Comparison of ENCODE assay signal across 1 cellular context in genomic region chr14:95157195-95157986, GRCh38.
TF ChIP-seq lines count a peak whose summit lies in the region.

DICER1 (minus strand) TSS chr14:95157529; CDS start chr14:95133458, 24,071 bp downstream.

TF ChIP-seq in SK-N-SH, 30 proteins besides CTCF, POLR2A, EP300 and RAD21 (continued from another document):
- TF ChIP-seq NFIC (IDR thresholded peaks at IDR 0.05; ENCODE audit: borderline replicate concordance) (peak; percentile 54; the same call in 1 of the 2 replicates), REST (IDR thresholded peaks at IDR 0.05; ENCODE audit: low read depth, low read length) (peak; percentile 50; the same call in 1 of the 2 replicates), SIN3A (IDR thresholded peaks at IDR 0.05; ENCODE audit: borderline replicate concordance, low read depth, low read length) (no peak), JUND (IDR thresholded peaks at IDR 0.05) (no peak), POLR2AphosphoS5 (IDR thresholded peaks at IDR 0.05; ENCODE audit: low read depth, low read length) (peak; percentile 80), YY1 (IDR thresholded peaks at IDR 0.05; ENCODE audit: low read depth) (peak; percentile 21; the same call in 1 of the 2 replicates), CHD2 (IDR thresholded peaks at IDR 0.05; ENCODE audit: low read length, partially characterized antibody) (no peak), MEF2A (IDR thresholded peaks at IDR 0.05; ENCODE audit: borderline replicate concordance, low read depth) (no peak), FOXM1 (IDR thresholded peaks at IDR 0.05; ENCODE audit: low read depth) (no peak)
